12 cellular contexts compared by ENCODE assay signal in the genomic region with DNA sequence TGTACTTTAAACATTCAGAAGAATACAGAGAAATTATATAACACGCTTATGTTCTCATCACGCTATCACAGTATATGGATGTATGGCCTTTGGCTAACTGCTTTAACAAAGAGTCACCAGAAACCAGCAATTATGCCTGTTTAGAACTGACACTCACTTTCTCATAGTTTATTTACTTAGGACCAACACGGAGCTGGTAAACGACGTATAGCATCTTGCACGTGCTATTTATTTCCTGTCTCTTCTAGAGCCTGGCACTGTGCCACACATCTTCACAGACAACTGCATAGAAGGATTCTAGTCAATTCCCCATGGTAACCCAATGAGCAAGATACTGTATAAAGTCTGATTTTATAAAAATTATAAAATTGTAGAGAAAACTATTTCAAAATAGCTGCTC.
DNase-seq lines count a peak whose midpoint lies in the region; ATAC-seq and TF ChIP-seq lines count a peak whose summit lies in the region.
"Had no signal": no experiment of that assay in that cellular context is flagged by ENCODE, and none has a peak within 500 bp of the region (broad histone marks: within the 10 kb centered on the region; RNA-seq: fewer than 3 reads in every experiment).

No MANE protein-coding gene starts in this region.

- 0 out of 2 replicates have a peak overlapping the region, but pooled peaks have one; percentile 27 for H3K27ac ChIP-seq in DND-41 (ENCODE audit: low read length)
- H3K27ac ChIP-seq in mucosa of rectum (ENCODE audit: low read depth in 2 of 2, low read length in 2 of 2), result peak overlapping the region; percentile 19 to 60

- H3K4me2 ChIP-seq in DND-41 (ENCODE audit: insufficient read depth, low read length), result no peak overlapping the region

- H3K36me3 ChIP-seq in DND-41 (ENCODE audit: insufficient read depth, low read length), result peaks cover 30% of the 10 kb centered on the region
- H3K36me3 ChIP-seq in mucosa of rectum (ENCODE audit: control insufficient read depth in 2 of 2, insufficient read depth in 2 of 2, low read length in 2 of 2), result peaks cover 12 to 18% of the 10 kb centered on the region in 2 donors

- peaks cover 14% of the 10 kb centered on the region for H3K79me2 ChIP-seq in DND-41 (ENCODE audit: insufficient read depth, low read length)

- peak; percentile 50 for ATAC-seq in DND-41 (ENCODE audit: insufficient read depth, low read depth)
- ATAC-seq in HG03095 (IDR thresholded peaks at IDR 0.05; ENCODE audit: unreplicated experiment), result no peak
- ATAC-seq in HG03175 (IDR thresholded peaks at IDR 0.05; ENCODE audit: unreplicated experiment), result no peak

- peak; percentile 60 for DNase-seq in DND-41
- peak; percentile 40 for DNase-seq in NB4 (ENCODE audit: low read depth)
- peak; percentile 51 for DNase-seq in activated CD8-positive, alpha-beta memory T cell treated with anti-CD3 and anti-CD28 coated beads, Interleukin-2, amount 50 U/mL, for 4 hours
- DNase-seq in SW480 (ENCODE audit: low spot score), result no peak
- DNase-seq in NCI-H226, result no peak
- DNase-seq: H9, hippocampal formation, NCI-H524, retina had no signal

- TF ChIP-seq POLR2A in NB4 (IDR thresholded peaks at IDR 0.05; ENCODE audit: extremely low read depth, insufficient read length), result no peak

- peaks cover 6% of the 10 kb centered on the region; the same call in 1 of the 2 replicates for H4K20me1 ChIP-seq in DND-41 (ENCODE audit: insufficient read depth, low read length)

- H3K4me1 ChIP-seq in DND-41 (ENCODE audit: insufficient read depth, low read length), result peaks cover 39% of the 10 kb centered on the region
- H3K4me1 ChIP-seq in mucosa of rectum (ENCODE audit: control insufficient read depth in 2 of 2, insufficient read depth in 2 of 2, low read length in 2 of 2), result peaks cover 14 to 36% of the 10 kb centered on the region in 2 donors

- H3K9ac ChIP-seq in DND-41 (ENCODE audit: low read depth, low read length) (no peak overlapping the region; the same call in 1 of the 2 replicates), mucosa of rectum (ENCODE audit: low read depth in 1 of 2, low read length in 2 of 2) (no peak overlapping the region)

- H3K4me3 ChIP-seq in DND-41 (ENCODE audit: low read depth in 1 of 2, low read length in 2 of 2) (no peak overlapping the region), NB4 (ENCODE audit: low read depth, low read length) (no peak overlapping the region), mucosa of rectum (ENCODE audit: low read length in 2 of 2) (no peak overlapping the region)

- H3K9me3 ChIP-seq in DND-41 (ENCODE audit: insufficient read depth, low read length, severe bottlenecking), result no peaks in the 10 kb centered on the region
- H3K9me3 ChIP-seq in mucosa of rectum (ENCODE audit: control insufficient read depth in 2 of 2, low read length in 2 of 2), result no peaks in the 10 kb centered on the region

- H2AFZ ChIP-seq in DND-41 (ENCODE audit: low read depth, low read length), result no peak overlapping the region

- H3K27me3 ChIP-seq in DND-41 (ENCODE audit: insufficient read depth, low read length, poor library complexity) (no peaks in the 10 kb centered on the region), mucosa of rectum (ENCODE audit: control insufficient read depth in 2 of 2, insufficient read depth in 2 of 2, low read length in 2 of 2) (no peaks in the 10 kb centered on the region)

- no peak for TF ChIP-seq CTCF in DND-41 (IDR thresholded peaks at IDR 0.05; ENCODE audit: borderline replicate concordance, extremely low read depth, low read length, poor library complexity, severe bottlenecking)
- no peak for TF ChIP-seq CTCF in NB4 (IDR thresholded peaks at IDR 0.05; ENCODE audit: low read depth, low read length)

Comparison
In these comparisons a context has a peak if more than half of its experiments do, and no peak if none do; other contexts are left out.
1. DNase-seq: peak in DND-41 (single experiment), NB4 (single experiment) and activated CD8-positive, alpha-beta memory T cell treated with anti-CD3 and anti-CD28 coated beads, Interleukin-2, amount 50 U/mL, for 4 hours (single experiment); none in SW480 (single experiment) and NCI-H226 (single experiment).